In genomic region chr19:15282311-15282705, GRCh38 we compare ENCODE assay signal across 9 cellular contexts. TPM values are rescaled to one million over a fixed set of nuclear protein-coding genes. Genes with fewer than 3 reads are reported as not detected.
DNase-seq lines count a peak whose midpoint lies in the region; ATAC-seq and TF ChIP-seq lines count a peak whose summit lies in the region.
"Had no signal": no experiment of that assay in that cellular context is flagged by ENCODE, and none has a peak within 500 bp of the region (broad histone marks: within the 10 kb centered on the region; RNA-seq: fewer than 3 reads in every experiment).

No MANE protein-coding gene starts in this region.

- ATAC-seq in DND-41 (ENCODE audit: insufficient read depth, low read depth) (no peak), HG02763 (IDR thresholded peaks at IDR 0.05; ENCODE audit: unreplicated experiment) (no peak)

- peaks cover 16% of the 10 kb centered on the region for H3K36me3 ChIP-seq in DND-41 (ENCODE audit: insufficient read depth, low read length)
- no peaks in the 10 kb centered on the region for H3K36me3 ChIP-seq in mesendoderm (ENCODE audit: control insufficient read depth, insufficient read depth, low read length)

- H3K9ac ChIP-seq in DND-41 (ENCODE audit: low read depth, low read length) (no peak overlapping the region), mesendoderm (ENCODE audit: low read length) (no peak overlapping the region)

- H2AFZ ChIP-seq in DND-41 (ENCODE audit: low read depth, low read length) = no peak overlapping the region

- no peak for DNase-seq in DND-41
- DNase-seq in activated T-helper 1 cell treated with anti-CD3 and anti-CD28 coated beads, Interleukin-12 subunit alpha, Interleukin-12 subunit beta, Interleukin-2, Interleukin-4 antibody, amounts not matched to agents 30 ng/mL and 10 ng/mL and 1 ng/mL, durations not matched to agents 14 hours and 24 hours and 36 hours (ENCODE audit: low spot score) = no peak
- no peak for DNase-seq in mesendoderm
- no peak for DNase-seq in AG08396 (ENCODE audit: low spot score)
- DNase-seq in activated gamma-delta T cell (lab: John Stamatoyannopoulos, UW) = no peak
- no peak for DNase-seq in nucleus accumbens (lab: John Stamatoyannopoulos, UW)
- DNase-seq: DMS 273 treated with DMSO at 0.1 percent for 48 hours had no signal

- intact Hi-C loops in activated T-helper 1 cell treated with anti-CD3 and anti-CD28 coated beads, Interleukin-12 subunit alpha, Interleukin-12 subunit beta, Interleukin-2, Interleukin-4 antibody, amounts not matched to agents 30 ng/mL and 10 ng/mL and 1 ng/mL, durations not matched to agents 14 hours and 24 hours and 36 hours (cut with micrococcal nuclease) = no loop called here

- no peaks in the 10 kb centered on the region for H3K9me3 Mint-ChIP-seq in activated T-helper 1 cell treated with anti-CD3 and anti-CD28 coated beads, Interleukin-12 subunit alpha, Interleukin-12 subunit beta, Interleukin-2, Interleukin-4 antibody, amounts not matched to agents 30 ng/mL and 10 ng/mL and 1 ng/mL, durations not matched to agents 14 hours and 24 hours and 36 hours

- H4K20me1 ChIP-seq in DND-41 (ENCODE audit: insufficient read depth, low read length) = peaks cover 98% of the 10 kb centered on the region

- peak overlapping the region; percentile 35 for H3K23ac ChIP-seq in mesendoderm (ENCODE audit: low read length)

- H2BK15ac ChIP-seq in mesendoderm (replicated peaks; ENCODE audit: low read depth) = no peak overlapping the region

- H2BK120ac ChIP-seq in mesendoderm (ENCODE audit: low read depth, low read length) = no peak overlapping the region

- no peak overlapping the region for H2AK5ac ChIP-seq in mesendoderm (ENCODE audit: low read length)

- H3K79me2 ChIP-seq in DND-41 (ENCODE audit: insufficient read depth, low read length) (peaks cover 100% of the 10 kb centered on the region), mesendoderm (ENCODE audit: control insufficient read depth, insufficient read depth, low read length) (peaks cover 98% of the 10 kb centered on the region)

- H3K27ac ChIP-seq in 22Rv1 (peak overlapping the region; percentile 78), DND-41 (ENCODE audit: low read length) (peak overlapping the region; percentile 33; the same call in 1 of the 2 replicates), mesendoderm (ENCODE audit: low read depth, low read length) (no peak overlapping the region)

- no peak overlapping the region for H4K8ac ChIP-seq in mesendoderm (ENCODE audit: low read depth, low read length)

- no peak for TF ChIP-seq CTCF in 22Rv1 (IDR thresholded peaks at IDR 0.05)
- TF ChIP-seq CTCF in DND-41 (IDR thresholded peaks at IDR 0.05; ENCODE audit: borderline replicate concordance, extremely low read depth, low read length, poor library complexity, severe bottlenecking) = no peak

- no peak overlapping the region for H3K4me3 Mint-ChIP-seq in activated T-helper 1 cell treated with anti-CD3 and anti-CD28 coated beads, Interleukin-12 subunit alpha, Interleukin-12 subunit beta, Interleukin-2, Interleukin-4 antibody, amounts not matched to agents 30 ng/mL and 10 ng/mL and 1 ng/mL, durations not matched to agents 14 hours and 24 hours and 36 hours

- no peak overlapping the region for H3K56ac ChIP-seq in mesendoderm (ENCODE audit: low read length)

- no CpG with 5 or more reads among the region's 1 CpG for WGBS in mesendoderm (ENCODE audit: extremely low coverage, insufficient coverage, low lambda C conversion rate)

- H3K9me3 ChIP-seq in DND-41 (ENCODE audit: insufficient read depth, low read length, severe bottlenecking) = no peaks in the 10 kb centered on the region

- H3K27me3 Mint-ChIP-seq in activated T-helper 1 cell treated with anti-CD3 and anti-CD28 coated beads, Interleukin-12 subunit alpha, Interleukin-12 subunit beta, Interleukin-2, Interleukin-4 antibody, amounts not matched to agents 30 ng/mL and 10 ng/mL and 1 ng/mL, durations not matched to agents 14 hours and 24 hours and 36 hours (ENCODE audit: insufficient read depth) = no peaks in the 10 kb centered on the region

- H3K36me3 Mint-ChIP-seq in activated T-helper 1 cell treated with anti-CD3 and anti-CD28 coated beads, Interleukin-12 subunit alpha, Interleukin-12 subunit beta, Interleukin-2, Interleukin-4 antibody, amounts not matched to agents 30 ng/mL and 10 ng/mL and 1 ng/mL, durations not matched to agents 14 hours and 24 hours and 36 hours (ENCODE audit: low read depth) = peaks cover 4% of the 10 kb centered on the region

- no peak overlapping the region for H2BK5ac ChIP-seq in mesendoderm (ENCODE audit: low read length)

- H3K27me3 ChIP-seq in DND-41 (ENCODE audit: insufficient read depth, low read length, poor library complexity) (no peaks in the 10 kb centered on the region), mesendoderm (ENCODE audit: insufficient read depth, low read length, poor library complexity) (no peaks in the 10 kb centered on the region)

- no peak overlapping the region for H3K4ac ChIP-seq in mesendoderm (ENCODE audit: low read depth, low read length)

- peaks cover 76% of the 10 kb centered on the region for H3K4me1 Mint-ChIP-seq in activated T-helper 1 cell treated with anti-CD3 and anti-CD28 coated beads, Interleukin-12 subunit alpha, Interleukin-12 subunit beta, Interleukin-2, Interleukin-4 antibody, amounts not matched to agents 30 ng/mL and 10 ng/mL and 1 ng/mL, durations not matched to agents 14 hours and 24 hours and 36 hours (ENCODE audit: low read depth)

- no peak overlapping the region for H3K4me3 ChIP-seq in DND-41 (ENCODE audit: low read depth in 1 of 2, low read length in 2 of 2)
- H3K4me3 ChIP-seq in mesendoderm (ENCODE audit: low read length) = no peak overlapping the region

- peaks cover 18% of the 10 kb centered on the region for H3K79me1 ChIP-seq in mesendoderm (ENCODE audit: low read length)

- no peak overlapping the region for H3K4me2 ChIP-seq in DND-41 (ENCODE audit: insufficient read depth, low read length)
- H3K4me2 ChIP-seq in mesendoderm (ENCODE audit: low read length) = no peak overlapping the region

- H3K4me1 ChIP-seq in DND-41 (ENCODE audit: insufficient read depth, low read length) = peaks cover under 1% of the 10 kb centered on the region
- peaks cover 20% of the 10 kb centered on the region for H3K4me1 ChIP-seq in mesendoderm (ENCODE audit: control insufficient read depth, low read depth, low read length)

- H3K27ac Mint-ChIP-seq in activated T-helper 1 cell treated with anti-CD3 and anti-CD28 coated beads, Interleukin-12 subunit alpha, Interleukin-12 subunit beta, Interleukin-2, Interleukin-4 antibody, amounts not matched to agents 30 ng/mL and 10 ng/mL and 1 ng/mL, durations not matched to agents 14 hours and 24 hours and 36 hours = peak overlapping the region; percentile 70

- no peak overlapping the region for H3K18ac ChIP-seq in mesendoderm (ENCODE audit: low read length)

- H4K5ac ChIP-seq in mesendoderm (ENCODE audit: low read length) = no peak overlapping the region

RNA-seq across cellular contexts. Expression of gene BRD4, which starts 50.0 kb away (rescaled TPM):
- total RNA-seq in activated T-helper 1 cell treated with anti-CD3 and anti-CD28 coated beads, Interleukin-12 subunit alpha, Interleukin-12 subunit beta, Interleukin-2, Interleukin-4 antibody, amounts not matched to agents 30 ng/mL and 10 ng/mL and 1 ng/mL, durations not matched to agents 14 hours and 24 hours and 36 hours = 122 and 129 TPM in 2 replicates
- polyA plus RNA-seq in mesendoderm (2013, experiment 1 of 2) = 94.5 TPM
- 93.4 TPM for polyA plus RNA-seq in mesendoderm (2013, experiment 2 of 2)

RNA-seq across cellular contexts. Expression of gene EPHX3, which starts 50.1 kb away (rescaled TPM):
- total RNA-seq in activated T-helper 1 cell treated with anti-CD3 and anti-CD28 coated beads, Interleukin-12 subunit alpha, Interleukin-12 subunit beta, Interleukin-2, Interleukin-4 antibody, amounts not matched to agents 30 ng/mL and 10 ng/mL and 1 ng/mL, durations not matched to agents 14 hours and 24 hours and 36 hours = 0.20 TPM in 1 of 2 replicates, not detected in the other
- 20.0 TPM for polyA plus RNA-seq in mesendoderm (2013, experiment 1 of 2)
- polyA plus RNA-seq in mesendoderm (2013, experiment 2 of 2) = 20.1 TPM
